In genomic region chr19:54162241-54162805, GRCh38 we compare ENCODE assay signal across 8 cellular contexts. TPM values are rescaled to one million over a fixed set of nuclear protein-coding genes. Genes with fewer than 3 reads are reported as not detected.
A peak's percentile ranks its signal among the peaks of the same experiment; 100 is the strongest.
DNase-seq lines count a peak whose midpoint lies in the region; ATAC-seq, FAIRE-seq and TF ChIP-seq lines count a peak whose summit lies in the region.

No MANE protein-coding gene starts in this region.

- TF ChIP-seq EP300 in H1 (IDR thresholded peaks at IDR 0.05; ENCODE audit: borderline replicate concordance in 1 of 2, low read depth in 2 of 2, low read length in 2 of 2): no peak

- H2BK120ac ChIP-seq in H1 (replicated peaks; ENCODE audit: low read depth, low read length): no peak overlapping the region

- H3K27ac ChIP-seq in H1 (ENCODE audit: low read depth, low read length): no peak overlapping the region

- no peak overlapping the region for H3K18ac ChIP-seq in H1 (ENCODE audit: extremely low read depth, low read length)

- peaks cover 10% of the 10 kb centered on the region for H3K79me1 ChIP-seq in H1 (ENCODE audit: low read depth, low read length)

- peak overlapping the region; percentile 34 to 61 (median 39); a peak in 7 of 8 replicates for H3K4me3 ChIP-seq in H1 (ENCODE audit: extremely low read depth in 1 of 4, insufficient read depth in 2 of 4, low read depth in 3 of 4, low read length in 4 of 4)

- H3K27me3 ChIP-seq in H1 (replicated peaks in 1 of 4; ENCODE audit: control insufficient read depth in 3 of 4, extremely low read depth in 1 of 4, insufficient read depth in 3 of 4, low read length in 3 of 4): peaks cover 0 to 10% (median 4%) of the 10 kb centered on the region in 4 experiments; a peak in 4 of 7 replicates

- no peak overlapping the region for H3K56ac ChIP-seq in H1 (replicated peaks; ENCODE audit: insufficient read length, low read depth, low read length)

- peak overlapping the region; percentile 63 to 85 for H3K4me2 ChIP-seq in H1 (ENCODE audit: insufficient read depth in 1 of 2, low read depth in 2 of 2, low read length in 2 of 2)

- no peak overlapping the region for H2AK5ac ChIP-seq in H1 (ENCODE audit: low read depth, low read length)

- H3K4me3 Mint-ChIP-seq in activated CD8-positive, alpha-beta T cell treated with anti-CD3 and anti-CD28 coated beads, Interleukin-2, amount 10 ng/mL, durations not matched to agents 7 days and 5 days: peak overlapping the region; percentile 70

- H4K20me1 ChIP-seq in H1 (replicated peaks in 1 of 2; ENCODE audit: control insufficient read depth in 1 of 2, insufficient read depth in 2 of 2, low read length in 2 of 2): peaks cover 0 to 16% of the 10 kb centered on the region in 2 experiments

- H3K4me1 Mint-ChIP-seq in activated CD8-positive, alpha-beta T cell treated with anti-CD3 and anti-CD28 coated beads, Interleukin-2, amount 10 ng/mL, durations not matched to agents 7 days and 5 days (ENCODE audit: low read depth): peaks cover 53% of the 10 kb centered on the region

- POLR2A ChIA-PET in GM10248 (lab: Yijun Ruan, JAX): no interaction called here
- POLR2A ChIA-PET in activated CD8-positive, alpha-beta T cell treated with anti-CD3 and anti-CD28 coated beads, Interleukin-2, amount 10 ng/mL, durations not matched to agents 7 days and 5 days (lab: Charles Lee): interaction anchor here (1.1 to 1.3 kb wide), 2 partner anchors 26 to 27 kb away, joined by 3 to 5 read pairs; partner anchors contain the start of gene MBOAT7
- POLR2A ChIA-PET in H1 (lab: Charles Lee; ENCODE audit: partially characterized antibody): interaction anchor here (1.0 to 4.0 kb wide), 2 partner anchors 12 to 41 kb away, joined by 3 to 28 read pairs; partner anchors contain the start of gene TMC4

- no peaks in the 10 kb centered on the region for H3K9me3 ChIP-seq in H1 (ENCODE audit: insufficient read depth in 2 of 2, low read depth in 1 of 2, low read length in 1 of 2)

- H3K23ac ChIP-seq in H1 (ENCODE audit: insufficient read length): no peak overlapping the region

- H3K36me3 ChIP-seq in H1 (ENCODE audit: control insufficient read depth in 2 of 4, insufficient read depth in 4 of 4, low read length in 3 of 4): no peaks in the 10 kb centered on the region

- no peak overlapping the region for H4K5ac ChIP-seq in H1 (ENCODE audit: insufficient read length, low read depth, low read length)

- no peak for TF ChIP-seq CTCF in GM10248 (IDR thresholded peaks at IDR 0.05; ENCODE audit: control extremely low read depth, extremely low read depth, low read depth, missing control alignments)
- no peak for TF ChIP-seq CTCF in H1 (IDR thresholded peaks at IDR 0.05; ENCODE audit: control extremely low read depth in 1 of 3, insufficient read depth in 1 of 3, low read depth in 1 of 3, low read length in 3 of 3)

- peaks cover 0 to 24% (median 11%) of the 10 kb centered on the region in 4 experiments; a peak in 6 of 7 replicates for H3K4me1 ChIP-seq in H1 (replicated peaks in 1 of 4; ENCODE audit: control insufficient read depth in 3 of 4, insufficient read depth in 4 of 4, low read length in 3 of 4)

- no peak overlapping the region for H2AFZ ChIP-seq in H1 (ENCODE audit: low read length)

- H3K4ac ChIP-seq in H1 (replicated peaks; ENCODE audit: insufficient read length, low read depth, low read length): no peak overlapping the region

- FAIRE-seq in H1 (lab: Jason Lieb, UNC): no peak

- no peak for TF ChIP-seq POLR2A in H1 (IDR thresholded peaks at IDR 0.05; ENCODE audit: control extremely low read depth in 1 of 2, low read depth in 2 of 2, low read length in 2 of 2)

- H3K14ac ChIP-seq in H1 (ENCODE audit: insufficient read length): no peak overlapping the region

- no peaks in the 10 kb centered on the region for H3K79me2 ChIP-seq in H1 (ENCODE audit: control insufficient read depth in 1 of 2, insufficient read depth in 2 of 2, low read length in 2 of 2)

- 6% methylated on average over 23 of the region's 35 CpGs; no CpG with 5 or more reads in 1 of the 2 experiments for WGBS in H1 (ENCODE audit: extremely low coverage in 1 of 2, insufficient coverage in 1 of 2, insufficient read length in 1 of 2, insufficient replicate concordance in 2 of 2, low coverage in 1 of 2, low lambda C conversion rate in 2 of 2, missing lambda C conversion rate in 1 of 2), 2 experiments

- no peak overlapping the region for H2BK20ac ChIP-seq in H1 (ENCODE audit: low read length)

- no peak overlapping the region for H2BK12ac ChIP-seq in H1 (ENCODE audit: low read depth, low read length)

- no peak for TF ChIP-seq RAD21 in H1 (IDR thresholded peaks at IDR 0.05 in 1 of 2, conservative IDR thresholded peaks at IDR 0.05 in 1 of 2; ENCODE audit: low read depth in 2 of 2, low read length in 2 of 2)

- CTCF ChIA-PET in GM10248 (lab: Yijun Ruan, JAX): interaction anchor here (0.7 to 1.2 kb wide), 2 partner anchors 25 to 27 kb away, joined by 3 to 4 read pairs; partner anchors contain the start of gene MBOAT7
- CTCF ChIA-PET in activated CD8-positive, alpha-beta T cell treated with anti-CD3 and anti-CD28 coated beads, Interleukin-2, amount 10 ng/mL, durations not matched to agents 7 days and 5 days (lab: Charles Lee): no interaction called here
- CTCF ChIA-PET in H1 (lab: Charles Lee; ENCODE audit: partially characterized antibody): no interaction called here

- peaks cover 2% of the 10 kb centered on the region for H3K27me3 Mint-ChIP-seq in activated CD8-positive, alpha-beta T cell treated with anti-CD3 and anti-CD28 coated beads, Interleukin-2, amount 10 ng/mL, durations not matched to agents 7 days and 5 days (ENCODE audit: low read depth)

- no peak overlapping the region for H2BK15ac ChIP-seq in H1 (ENCODE audit: low read length)

- no peak overlapping the region for H2BK5ac ChIP-seq in H1 (ENCODE audit: low read depth, low read length)

- H3K27ac Mint-ChIP-seq in activated CD8-positive, alpha-beta T cell treated with anti-CD3 and anti-CD28 coated beads, Interleukin-2, amount 10 ng/mL, durations not matched to agents 7 days and 5 days: peak overlapping the region; percentile 31

- DNase-seq in GM10248 (ENCODE audit: extremely low spot score) (peak; percentile 87), NCI-H748 (lab: John Stamatoyannopoulos, UW; ENCODE audit: unreplicated experiment) (peak; percentile 89), H1 (ENCODE audit: low read depth in 1 of 2, low spot score in 2 of 2) (peak in 1 of 2 experiments; percentile 87), midbrain (lab: John Stamatoyannopoulos, UW) (peak; percentile 18), A172 (ENCODE audit: low spot score) (no peak)
- peak; percentile 86 for DNase-seq in activated CD8-positive, alpha-beta T cell treated with anti-CD3 and anti-CD28 coated beads, Interleukin-2, amount 10 ng/mL, durations not matched to agents 7 days and 5 days
- peak; percentile 66 to 70 for DNase-seq in stimulated activated CD8-positive, alpha-beta memory T cell treated with anti-CD3 and anti-CD28 coated beads, Interleukin-15, amount 100 ng/mL, for 48 hours (ENCODE audit: low read depth in 2 of 2)

- H3K23me2 ChIP-seq in H1 (ENCODE audit: low read depth, low read length): peaks cover 20% of the 10 kb centered on the region

- no peak overlapping the region; a peak in 1 of 7 replicates for H3K9ac ChIP-seq in H1 (replicated peaks in 1 of 4; ENCODE audit: extremely low read depth in 1 of 4, low read depth in 3 of 4, low read length in 3 of 4)

- H3K36me3 Mint-ChIP-seq in activated CD8-positive, alpha-beta T cell treated with anti-CD3 and anti-CD28 coated beads, Interleukin-2, amount 10 ng/mL, durations not matched to agents 7 days and 5 days (ENCODE audit: low read depth): peaks cover 15% of the 10 kb centered on the region

- H4K8ac ChIP-seq in H1 (ENCODE audit: extremely low read depth, insufficient read depth, low read length): no peak overlapping the region

- H4K91ac ChIP-seq in H1 (replicated peaks; ENCODE audit: insufficient read length, low read length): no peak overlapping the region

- peak; percentile 3 for ATAC-seq in activated CD8-positive, alpha-beta T cell treated with anti-CD3 and anti-CD28 coated beads, Interleukin-2, amount 10 ng/mL, durations not matched to agents 7 days and 5 days
- no peak for ATAC-seq in GM19395 (IDR thresholded peaks at IDR 0.05; ENCODE audit: unreplicated experiment)

- H3K9me3 Mint-ChIP-seq in activated CD8-positive, alpha-beta T cell treated with anti-CD3 and anti-CD28 coated beads, Interleukin-2, amount 10 ng/mL, durations not matched to agents 7 days and 5 days (ENCODE audit: insufficient read depth): no peaks in the 10 kb centered on the region

RNA-seq across cellular contexts. Expression of gene LENG1, which starts 2.8 kb away (rescaled TPM):
- 1 to 10 TPM; 6.6 to 7.5 TPM for total RNA-seq in activated CD8-positive, alpha-beta T cell treated with anti-CD3 and anti-CD28 coated beads, Interleukin-2, amount 10 ng/mL, durations not matched to agents 7 days and 5 days
- total RNA-seq in H1 (2021; fragmentation: NEBNext Ultra II Directional; extraction: Animal tissue kit (Norgen Biotek cat#: 25700)): 4.4 and 4.6 TPM in 2 replicates
- polyA plus RNA-seq in H1 (2011; rRNA removed): 1.2 and 1.5 TPM in 2 replicates
- polyA plus RNA-seq in H1 (2011; cell fraction: cytosol; rRNA removed): 2.4 TPM
- 2.1 TPM for polyA plus RNA-seq in H1 (2011; cell fraction: nucleus; rRNA removed)
- 3.9 to 5.0 TPM (median 4.4 TPM) in 4 replicates for polyA plus RNA-seq in H1 (2012, experiment 1 of 2)
- 2.5 TPM for polyA plus RNA-seq in H1 (2012, experiment 2 of 2)
- 4.3 TPM for polyA plus RNA-seq in H1 (2013, experiment 1 of 2)
- 4.5 TPM for polyA plus RNA-seq in H1 (2013, experiment 2 of 2)
- polyA minus RNA-seq in H1 (2011; rRNA and poly(A)+ RNA removed): 0.10 and 0.25 TPM in 2 replicates
- polyA minus RNA-seq in H1 (2011; cell fraction: cytosol; rRNA and poly(A)+ RNA removed): 0.95 TPM
- polyA minus RNA-seq in H1 (2011; cell fraction: nucleus; rRNA and poly(A)+ RNA removed): 1.6 TPM
- 18.7 and 21.1 TPM in 2 replicates for total RNA-seq in A172 (2014; rRNA removed; shearing (Covaris generic))

RNA-seq across cellular contexts. Expression of gene TMC4, which starts 10.6 kb away (rescaled TPM):
- under 1 TPM; 0.55 to 0.76 TPM for total RNA-seq in activated CD8-positive, alpha-beta T cell treated with anti-CD3 and anti-CD28 coated beads, Interleukin-2, amount 10 ng/mL, durations not matched to agents 7 days and 5 days
- 5.5 and 6.8 TPM in 2 replicates for total RNA-seq in H1 (2021; fragmentation: NEBNext Ultra II Directional; extraction: Animal tissue kit (Norgen Biotek cat#: 25700))
- polyA plus RNA-seq in H1 (2011; rRNA removed): 6.3 and 12.8 TPM in 2 replicates
- polyA plus RNA-seq in H1 (2011; cell fraction: cytosol; rRNA removed): 4.3 TPM
- 15.9 TPM for polyA plus RNA-seq in H1 (2011; cell fraction: nucleus; rRNA removed)
- 6.0 to 13.0 TPM (median 9.6 TPM) in 4 replicates for polyA plus RNA-seq in H1 (2012, experiment 1 of 2)
- polyA plus RNA-seq in H1 (2012, experiment 2 of 2): 4.5 TPM
- polyA plus RNA-seq in H1 (2013, experiment 1 of 2): 4.2 TPM
- polyA plus RNA-seq in H1 (2013, experiment 2 of 2): 5.4 TPM
- polyA minus RNA-seq in H1 (2011; rRNA and poly(A)+ RNA removed): 0.57 and 0.85 TPM in 2 replicates
- not detected for polyA minus RNA-seq in H1 (2011; cell fraction: cytosol; rRNA and poly(A)+ RNA removed)
- polyA minus RNA-seq in H1 (2011; cell fraction: nucleus; rRNA and poly(A)+ RNA removed): 2.9 TPM
- not detected in 2 replicates for total RNA-seq in A172 (2014; rRNA removed; shearing (Covaris generic))

RNA-seq across cellular contexts. Expression of gene CNOT3, which starts 24.8 kb away (rescaled TPM):
- total RNA-seq in activated CD8-positive, alpha-beta T cell treated with anti-CD3 and anti-CD28 coated beads, Interleukin-2, amount 10 ng/mL, durations not matched to agents 7 days and 5 days: 10 to 100 TPM; 55.1 to 58.4 TPM
- total RNA-seq in H1 (2021; fragmentation: NEBNext Ultra II Directional; extraction: Animal tissue kit (Norgen Biotek cat#: 25700)): 82.9 and 86.4 TPM in 2 replicates
- polyA plus RNA-seq in H1 (2011; rRNA removed): 21.2 and 44.0 TPM in 2 replicates
- polyA plus RNA-seq in H1 (2011; cell fraction: cytosol; rRNA removed): 21.1 TPM
- polyA plus RNA-seq in H1 (2011; cell fraction: nucleus; rRNA removed): 40.7 TPM
- 58.4 to 80.0 TPM (median 76.9 TPM) in 4 replicates for polyA plus RNA-seq in H1 (2012, experiment 1 of 2)
- 81.1 TPM for polyA plus RNA-seq in H1 (2012, experiment 2 of 2)
- 59.8 TPM for polyA plus RNA-seq in H1 (2013, experiment 1 of 2)
- 58.6 TPM for polyA plus RNA-seq in H1 (2013, experiment 2 of 2)
- 17.1 and 29.0 TPM in 2 replicates for polyA minus RNA-seq in H1 (2011; rRNA and poly(A)+ RNA removed)
- polyA minus RNA-seq in H1 (2011; cell fraction: cytosol; rRNA and poly(A)+ RNA removed): 47.1 TPM
- polyA minus RNA-seq in H1 (2011; cell fraction: nucleus; rRNA and poly(A)+ RNA removed): 17.9 TPM
- 21.1 and 25.5 TPM in 2 replicates for total RNA-seq in A172 (2014; rRNA removed; shearing (Covaris generic))

RNA-seq across cellular contexts. Expression of gene MBOAT7, which starts 27.1 kb away (rescaled TPM):
- 10 to 100 TPM; 56.9 to 58.8 TPM for total RNA-seq in activated CD8-positive, alpha-beta T cell treated with anti-CD3 and anti-CD28 coated beads, Interleukin-2, amount 10 ng/mL, durations not matched to agents 7 days and 5 days
- 90.9 and 103 TPM in 2 replicates for total RNA-seq in H1 (2021; fragmentation: NEBNext Ultra II Directional; extraction: Animal tissue kit (Norgen Biotek cat#: 25700))
- polyA plus RNA-seq in H1 (2011; rRNA removed): 85.5 and 147 TPM in 2 replicates
- 55.1 TPM for polyA plus RNA-seq in H1 (2011; cell fraction: cytosol; rRNA removed)
- polyA plus RNA-seq in H1 (2011; cell fraction: nucleus; rRNA removed): 111 TPM
- polyA plus RNA-seq in H1 (2012, experiment 1 of 2): 67.8 to 94.5 TPM (median 90.7 TPM) in 4 replicates
- 98.0 TPM for polyA plus RNA-seq in H1 (2012, experiment 2 of 2)
- polyA plus RNA-seq in H1 (2013, experiment 1 of 2): 186 TPM
- polyA plus RNA-seq in H1 (2013, experiment 2 of 2): 198 TPM
- 25.7 and 31.5 TPM in 2 replicates for polyA minus RNA-seq in H1 (2011; rRNA and poly(A)+ RNA removed)
- 60.0 TPM for polyA minus RNA-seq in H1 (2011; cell fraction: cytosol; rRNA and poly(A)+ RNA removed)
- 54.3 TPM for polyA minus RNA-seq in H1 (2011; cell fraction: nucleus; rRNA and poly(A)+ RNA removed)
- total RNA-seq in A172 (2014; rRNA removed; shearing (Covaris generic)): 405 and 408 TPM in 2 replicates

RNA-seq across cellular contexts. Expression of gene TSEN34, which starts 28.8 kb away (rescaled TPM):
- 10 to 100 TPM; 11.2 to 11.9 TPM for total RNA-seq in activated CD8-positive, alpha-beta T cell treated with anti-CD3 and anti-CD28 coated beads, Interleukin-2, amount 10 ng/mL, durations not matched to agents 7 days and 5 days
- 22.5 and 24.2 TPM in 2 replicates for total RNA-seq in H1 (2021; fragmentation: NEBNext Ultra II Directional; extraction: Animal tissue kit (Norgen Biotek cat#: 25700))
- polyA plus RNA-seq in H1 (2011; rRNA removed): 52.3 and 55.4 TPM in 2 replicates
- polyA plus RNA-seq in H1 (2011; cell fraction: cytosol; rRNA removed): 35.5 TPM
- polyA plus RNA-seq in H1 (2011; cell fraction: nucleus; rRNA removed): 34.2 TPM
- polyA plus RNA-seq in H1 (2012, experiment 1 of 2): 10.7 to 23.5 TPM (median 21.4 TPM) in 4 replicates
- polyA plus RNA-seq in H1 (2012, experiment 2 of 2): 30.6 TPM
- 23.3 TPM for polyA plus RNA-seq in H1 (2013, experiment 1 of 2)
- polyA plus RNA-seq in H1 (2013, experiment 2 of 2): 23.9 TPM
- polyA minus RNA-seq in H1 (2011; rRNA and poly(A)+ RNA removed): 9.1 and 15.3 TPM in 2 replicates
- 14.9 TPM for polyA minus RNA-seq in H1 (2011; cell fraction: cytosol; rRNA and poly(A)+ RNA removed)
- 13.4 TPM for polyA minus RNA-seq in H1 (2011; cell fraction: nucleus; rRNA and poly(A)+ RNA removed)
- total RNA-seq in A172 (2014; rRNA removed; shearing (Covaris generic)): 222 and 277 TPM in 2 replicates
